ENCODE assay signal across 13 cellular contexts in the genomic region with DNA sequence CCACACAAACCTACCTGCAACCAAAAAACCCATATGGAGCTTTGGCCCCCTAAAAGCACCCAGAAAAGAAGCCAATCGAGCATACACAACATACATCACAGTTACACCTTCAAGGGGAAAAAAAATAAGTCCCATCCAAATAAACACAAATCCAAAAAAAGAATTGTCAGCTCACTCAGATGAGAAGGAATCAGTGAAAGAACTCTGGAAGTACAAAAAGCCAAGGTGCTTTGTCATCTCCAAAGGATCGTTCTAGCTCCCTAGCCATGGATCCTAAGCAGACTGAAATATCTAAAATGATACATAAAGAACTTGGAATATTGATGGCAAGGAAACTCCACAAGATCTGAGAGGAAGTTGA.
DNase-seq lines count a peak whose midpoint lies in the region; ATAC-seq and TF ChIP-seq lines count a peak whose summit lies in the region.
"Had no signal": no experiment of that assay in that cellular context is flagged by ENCODE, and none has a peak within 500 bp of the region (broad histone marks: within the 10 kb centered on the region; RNA-seq: fewer than 3 reads in every experiment).

No MANE protein-coding gene starts in this region.

- H3K79me1 ChIP-seq in mesenchymal stem cell (replicated peaks; ENCODE audit: low read length, poor library complexity, severe bottlenecking) = peaks cover 2% of the 10 kb centered on the region

- H3K27me3 ChIP-seq in A673 (replicated peaks; ENCODE audit: insufficient read depth, low read depth, low read length, poor library complexity) = no peaks in the 10 kb centered on the region
- H3K27me3 ChIP-seq in mesenchymal stem cell (ENCODE audit: control insufficient read depth in 1 of 2, insufficient read depth in 1 of 2, low read length in 2 of 2) = no peaks in the 10 kb centered on the region
- H3K27me3 ChIP-seq: SJSA1 had no signal

- CTCF ChIA-PET in A673 (lab: Charles Lee) = no interaction called here

- no peaks in the 10 kb centered on the region for H3K4me1 ChIP-seq in A673 (ENCODE audit: insufficient read depth, low read length, poor library complexity, severe bottlenecking)
- H3K4me1 ChIP-seq in mesenchymal stem cell (ENCODE audit: control insufficient read depth, insufficient read depth, low read depth, low read length) = no peaks in the 10 kb centered on the region
- H3K4me1 ChIP-seq: HAP-1, SJSA1 had no signal

- peaks cover 23% of the 10 kb centered on the region for H3K36me3 Mint-ChIP-seq in HFFc6 (ENCODE audit: low read depth)

- H3K4me2 ChIP-seq in mesenchymal stem cell (ENCODE audit: low read length, poor library complexity, severe bottlenecking) = no peak overlapping the region

- H2BK12ac ChIP-seq in mesenchymal stem cell (ENCODE audit: low read length in 2 of 2) = no peak overlapping the region

- no peak overlapping the region for H2AK5ac ChIP-seq in mesenchymal stem cell (ENCODE audit: low read length, severe bottlenecking)

- no peak overlapping the region for H2BK15ac ChIP-seq in mesenchymal stem cell (ENCODE audit: low read depth, poor library complexity, severe bottlenecking)

- H3K18ac ChIP-seq in mesenchymal stem cell (ENCODE audit: low read depth in 1 of 2, low read length in 2 of 2) = no peak overlapping the region

- H3K36me3 ChIP-seq in A673 (ENCODE audit: insufficient read depth, low read length, poor library complexity, severe bottlenecking) (no peaks in the 10 kb centered on the region), mesenchymal stem cell (ENCODE audit: control insufficient read depth in 1 of 2, insufficient read depth in 2 of 2, low read depth in 1 of 2, low read length in 2 of 2) (peaks cover 6 to 18% of the 10 kb centered on the region in 2 experiments)
- H3K36me3 ChIP-seq: HAP-1 had no signal

- POLR2A ChIA-PET in A673 (lab: Charles Lee; ENCODE audit: low non-redundant PET) = no interaction called here

- ATAC-seq in HG02623 (IDR thresholded peaks at IDR 0.05; ENCODE audit: unreplicated experiment) = no peak

- H3K14ac ChIP-seq in mesenchymal stem cell (ENCODE audit: low read length in 2 of 2) = no peak overlapping the region

- no peak overlapping the region for H2BK120ac ChIP-seq in mesenchymal stem cell (ENCODE audit: low read depth, low read length)

- WGBS in mesenchymal stem cell = 13% methylated on average over 1 of the region's 2 CpGs

- no peak overlapping the region for H3K27ac ChIP-seq in A673 (ENCODE audit: low read depth, low read length, poor library complexity, severe bottlenecking)
- H3K27ac ChIP-seq in VCaP = no peak overlapping the region
- H3K27ac ChIP-seq in mesenchymal stem cell (ENCODE audit: low read length, poor library complexity, severe bottlenecking) = no peak overlapping the region
- no peak overlapping the region for H3K27ac ChIP-seq in substantia nigra (ENCODE audit: low read depth, low read length, poor library complexity, severe bottlenecking)
- H3K27ac ChIP-seq: RWPE1, SJSA1 had no signal

- H3K9me3 Mint-ChIP-seq in HFFc6 = no peaks in the 10 kb centered on the region; the same call in 1 of the 2 replicates

- TF ChIP-seq CTCF in A673 (conservative IDR thresholded peaks at IDR 0.05; ENCODE audit: low read depth, low read length) (0 out of 2 replicates have a peak, but pooled peaks have one; percentile 23), HFFc6 (IDR thresholded peaks at IDR 0.05) (peak; percentile 46), VCaP (conservative IDR thresholded peaks at IDR 0.05) (peak; percentile 70)

- H3K27me3 Mint-ChIP-seq in HFFc6 (ENCODE audit: insufficient read depth) = no peaks in the 10 kb centered on the region
- H3K27me3 Mint-ChIP-seq: CD4-positive, CD25-positive, alpha-beta regulatory T cell had no signal

- H4K91ac ChIP-seq in mesenchymal stem cell (ENCODE audit: low read length) = no peak overlapping the region

- H3K27ac Mint-ChIP-seq in HFFc6 = peak overlapping the region; percentile 27; the same call in 1 of the 2 replicates

- H2BK5ac ChIP-seq in mesenchymal stem cell (ENCODE audit: low read depth, low read length, poor library complexity, severe bottlenecking) = no peak overlapping the region

- no peak overlapping the region for H3K4me3 ChIP-seq in A673 (ENCODE audit: low read depth, low read length, poor library complexity, severe bottlenecking)
- no peak overlapping the region for H3K4me3 ChIP-seq in mesenchymal stem cell (ENCODE audit: insufficient read depth in 1 of 2, low read depth in 1 of 2, low read length in 2 of 2)
- H3K4me3 ChIP-seq: HAP-1, SJSA1 had no signal

- no peak overlapping the region for H3K4me3 Mint-ChIP-seq in HFFc6
- H3K4me3 Mint-ChIP-seq: CD4-positive, CD25-positive, alpha-beta regulatory T cell had no signal

- H3K4me1 Mint-ChIP-seq in HFFc6 (ENCODE audit: low read depth) = peaks cover 7% of the 10 kb centered on the region; the same call in 1 of the 2 replicates

- BruUV-seq in A673 (replicated peaks; lab: Mats Ljungman, UMichigan) = no TSS peak

- no peak overlapping the region for H2AFZ ChIP-seq in mesenchymal stem cell (ENCODE audit: low read depth, low read length)

- no peak overlapping the region for H3K4ac ChIP-seq in mesenchymal stem cell (ENCODE audit: low read depth in 1 of 2, low read length in 2 of 2)

- DNase-seq in A673 (ENCODE audit: low spot score) = no peak
- DNase-seq in HFFc6 = no peak
- DNase-seq in mesenchymal stem cell = peak; percentile 2
- DNase-seq in substantia nigra (lab: John Stamatoyannopoulos, UW) = no peak
- no peak for DNase-seq in amygdala (lab: John Stamatoyannopoulos, UW)
- DNase-seq: DMS79, NCI-H1930 had no signal

- no peak overlapping the region for H3K23ac ChIP-seq in mesenchymal stem cell (ENCODE audit: low read length in 2 of 2)

- no peak overlapping the region for H4K8ac ChIP-seq in mesenchymal stem cell (ENCODE audit: low read length)

- no peak overlapping the region for H3K9ac ChIP-seq in mesenchymal stem cell (ENCODE audit: low read length)

- intact Hi-C loops in A673 (cut with micrococcal nuclease; ENCODE audit: unreplicated experiment) = loop anchor here (2.0 to 5.0 kb wide), 3 partner anchors 570 to 1311 kb away; no protein-coding TSS in a partner anchor

- H3K9me3 ChIP-seq in A673 (ENCODE audit: low read depth, low read length, poor library complexity, severe bottlenecking) = no peaks in the 10 kb centered on the region
- H3K9me3 ChIP-seq in mesenchymal stem cell (ENCODE audit: control insufficient read depth, low read length) = peaks cover 5% of the 10 kb centered on the region
- H3K9me3 ChIP-seq: HAP-1, SJSA1 had no signal
